28 cellular contexts compared by ENCODE assay signal in the genomic region with DNA sequence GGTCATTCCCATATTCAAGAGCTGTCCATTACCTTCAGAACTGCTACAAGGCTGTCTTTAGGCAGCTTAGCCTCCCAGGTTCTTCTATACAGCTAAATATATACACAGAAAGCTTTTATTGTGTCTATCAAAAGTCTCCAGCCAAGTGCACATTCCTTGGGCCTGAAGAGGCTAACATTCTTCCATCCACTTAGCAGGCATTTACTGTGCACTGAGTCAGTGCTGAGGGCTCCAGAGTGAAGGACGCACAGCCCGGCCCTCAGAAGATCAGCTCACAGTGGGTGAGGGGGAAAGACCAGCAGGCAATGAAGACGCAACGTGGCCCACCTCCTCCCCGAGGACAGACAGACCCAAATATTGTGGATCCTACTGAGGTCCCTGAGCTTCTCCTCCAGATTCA.
"Had no signal": no experiment of that assay in that cellular context is flagged by ENCODE, and none has a peak within 500 bp of the region (broad histone marks: within the 10 kb centered on the region; RNA-seq: fewer than 3 reads in every experiment).

No MANE protein-coding gene starts in this region.

- H3K9me3 ChIP-seq: ascending aorta had no signal

- H3K27me3 ChIP-seq: ascending aorta, brain microvascular endothelial cell had no signal

- H3K36me3 ChIP-seq: ascending aorta, brain microvascular endothelial cell had no signal

- ATAC-seq: activated naive CD4-positive, alpha-beta T cell treated with anti-CD3 and anti-CD28 coated beads, Interleukin-2, amount 50 U/mL, for 72 hours; activated naive CD8-positive, alpha-beta T cell treated with anti-CD3 and anti-CD28 coated beads, Interleukin-2, amount 50 U/mL, for 24 hours; activated T-cell treated with anti-CD3 and anti-CD28 coated beads, Interleukin-2, amount 50 U/mL, for 4 hours; Panc1 had no signal

- H3K9ac ChIP-seq: KMS-11 had no signal

- H3K4me2 ChIP-seq: KMS-11 had no signal

- H3K4me3 ChIP-seq: ascending aorta had no signal

- DNase-seq: activated CD4-positive, alpha-beta memory T cell treated with anti-CD3 and anti-CD28 coated beads for 36 hours; activated CD4-positive, alpha-beta T cell treated with anti-CD3 and anti-CD28 coated beads, Interleukin-2, amount 10 ng/mL, durations not matched to agents 7 days and 5 days; activated CD4-positive, CD25-positive, alpha-beta regulatory T cell; activated CD8-positive, alpha-beta memory T cell treated with anti-CD3 and anti-CD28 coated beads for 24 hours; activated effector memory CD4-positive, alpha-beta T cell treated with anti-CD3 and anti-CD28 coated beads, Interleukin-2, amount 50 U/mL, for 16 hours; activated naive CD4-positive, alpha-beta T cell treated with Interleukin-2 at 50 U/mL for 16 hours; activated naive CD8-positive, alpha-beta T cell treated with anti-CD3 and anti-CD28 coated beads, Interleukin-2, amount 50 U/mL, for 24 hours; activated T-cell treated with anti-CD3 and anti-CD28 coated beads, Interleukin-2, amount 50 U/mL, for 4 hours; amniotic stem cell; brain microvascular endothelial cell; cerebellar nuclear complex; MV-4-11; NCI-H1092 treated with DMSO at 0.1 percent for 48 hours; NCI-H1417 treated with DMSO at 0.1 percent for 48 hours; NCI-H1694 treated with DMSO at 0.1 percent for 48 hours; NCI-H2029 treated with DMSO at 0.1 percent for 48 hours; NCI-H345; NCI-H510A; NCI-H526 treated with DMSO at 0.1 percent for 48 hours; NK-92 treated with Interleukin-12 subunit alpha and Interleukin-12 subunit beta, amount 100 ng/mL, for 24 hours; OCI-M1; RPMI8226; SHP77 had no signal

- H3K27ac ChIP-seq: ascending aorta, brain microvascular endothelial cell, KMS-11, VCaP had no signal

- H3K4me1 ChIP-seq: ascending aorta had no signal
